In genomic region chrX:87968118-87968517, GRCh38 we compare ENCODE assay signal across 26 cellular contexts.
"Had no signal": no experiment of that assay in that cellular context is flagged by ENCODE, and none has a peak within 500 bp of the region (broad histone marks: within the 10 kb centered on the region; RNA-seq: fewer than 3 reads in every experiment).

No MANE protein-coding gene starts in this region.

- H3K27ac ChIP-seq: colonic mucosa, epithelial cell of prostate, esophagus squamous epithelium, gastrocnemius medialis, heart right ventricle, left lung, lower lobe of right lung had no signal

- H3K27me3 ChIP-seq: colonic mucosa, esophagus squamous epithelium, gastrocnemius medialis, heart right ventricle, left lung had no signal

- H3K9me3 ChIP-seq: colonic mucosa, esophagus squamous epithelium, gastrocnemius medialis, heart right ventricle, left lung, lower lobe of right lung, mucosa of descending colon had no signal

- H3K4me3 ChIP-seq: colonic mucosa, esophagus squamous epithelium, gastrocnemius medialis, heart right ventricle, left lung, lower lobe of right lung, mucosa of descending colon had no signal

- H3K4me1 ChIP-seq: colonic mucosa, esophagus squamous epithelium, gastrocnemius medialis, heart right ventricle, left lung, lower lobe of right lung had no signal

- DNase-seq: colonic mucosa; cortex of kidney; effector CD8-positive, alpha-beta T cell; effector memory CD8-positive, alpha-beta T cell; endodermal cell; erythroblast; esophagus squamous epithelium; foreskin fibroblast; foreskin melanocyte; gastrocnemius medialis; glutamatergic neuron; head of caudate nucleus; heart right ventricle; hippocampal formation; left cardiac atrium; left lung; left ventricle myocardium superior; lower lobe of right lung; mesenchymal stem cell; mucosa of descending colon; naive B cell had no signal

- ATAC-seq: effector memory CD8-positive, alpha-beta T cell; esophagus mucosa; gastrocnemius medialis; heart right ventricle; left cardiac atrium; left lung; left ventricle myocardium superior; lower lobe of right lung; mucosa of descending colon had no signal

- FAIRE-seq: endometrium, islet of Langerhans, keratinocyte had no signal

- H3K36me3 ChIP-seq: colonic mucosa, esophagus squamous epithelium, gastrocnemius medialis, heart right ventricle, left lung, lower lobe of right lung had no signal
